ENCODE assay signal across 9 cellular contexts in genomic region chr7:47783456-47784240, GRCh38.
A peak's percentile ranks its signal among the peaks of the same experiment; 100 is the strongest.
DNase-seq lines count a peak whose midpoint lies in the region; ATAC-seq and TF ChIP-seq lines count a peak whose summit lies in the region.
"Had no signal": no experiment of that assay in that cellular context is flagged by ENCODE, and none has a peak within 500 bp of the region (broad histone marks: within the 10 kb centered on the region; RNA-seq: fewer than 3 reads in every experiment).

No MANE protein-coding gene starts in this region.

- peak overlapping the region; percentile 100 for H3K27ac ChIP-seq in RWPE2 (ENCODE audit: poor library complexity, severe bottlenecking)

- ATAC-seq in RWPE2 (ENCODE audit: low read depth) (peak; percentile 52), GM18868 (IDR thresholded peaks at IDR 0.05; ENCODE audit: unreplicated experiment) (no peak)

- peaks cover 54% of the 10 kb centered on the region for H3K4me1 ChIP-seq in RWPE2 (ENCODE audit: insufficient read depth, poor library complexity, severe bottlenecking)

- H3K4me3 Mint-ChIP-seq in osteocyte (ENCODE audit: unreplicated experiment) = peak overlapping the region; percentile 3
- no peak overlapping the region for H3K4me3 Mint-ChIP-seq in nephron progenitor cell

- H3K36me3 Mint-ChIP-seq in osteocyte (ENCODE audit: unreplicated experiment) (no peaks in the 10 kb centered on the region), nephron progenitor cell (ENCODE audit: low read depth) (peaks cover 5% of the 10 kb centered on the region)

- H3K4me1 Mint-ChIP-seq in osteocyte (ENCODE audit: unreplicated experiment) = peaks cover 63% of the 10 kb centered on the region
- H3K4me1 Mint-ChIP-seq in nephron progenitor cell = peaks cover 40% of the 10 kb centered on the region

- H3K27ac Mint-ChIP-seq in osteocyte (ENCODE audit: unreplicated experiment) = peak overlapping the region; percentile 92
- no peak overlapping the region for H3K27ac Mint-ChIP-seq in nephron progenitor cell

- TF ChIP-seq CTCF in RWPE2 (IDR thresholded peaks at IDR 0.05; ENCODE audit: poor library complexity, severe bottlenecking) (no peak), osteocyte (IDR thresholded peaks at IDR 0.05) (no peak), nephron progenitor cell (IDR thresholded peaks at IDR 0.05) (no peak)

- H3K36me3 ChIP-seq in RWPE2 (ENCODE audit: low read depth) = no peaks in the 10 kb centered on the region

- H3K27me3 Mint-ChIP-seq in osteocyte (ENCODE audit: unreplicated experiment) (no peaks in the 10 kb centered on the region), nephron progenitor cell (ENCODE audit: low read depth, poor library complexity) (peaks cover 4% of the 10 kb centered on the region)

- no peaks in the 10 kb centered on the region for H3K27me3 ChIP-seq in RWPE2 (ENCODE audit: insufficient read depth, poor library complexity, severe bottlenecking)

- DNase-seq in AG20443 (ENCODE audit: low spot score) (peak; percentile 62), RWPE2 (ENCODE audit: low spot score) (no peak), fibroblast of peridontal ligament (ENCODE audit: extremely low read depth) (peak; percentile 99), osteocyte (ENCODE audit: extremely low spot score, unreplicated experiment) (no peak), nephron progenitor cell (no peak), cerebellar nuclear complex (lab: John Stamatoyannopoulos, UW) (no peak)
- DNase-seq in stimulated activated CD8-positive, alpha-beta memory T cell treated with anti-CD3 and anti-CD28 coated beads, Interleukin-4, amount 100 ng/mL, for 48 hours = no peak
- DNase-seq: stimulated activated naive CD4-positive, alpha-beta T cell treated with Interleukin-2 at 50 U/mL for 16 hours had no signal

- H3K9me3 ChIP-seq in RWPE2 (ENCODE audit: severe bottlenecking) = no peaks in the 10 kb centered on the region

- H3K9me3 Mint-ChIP-seq in osteocyte (ENCODE audit: unreplicated experiment) (no peaks in the 10 kb centered on the region), nephron progenitor cell (peaks cover 6% of the 10 kb centered on the region)

- H3K4me3 ChIP-seq in RWPE2 (ENCODE audit: severe bottlenecking) = no peak overlapping the region

Comparison
In these comparisons a context has a peak if more than half of its experiments do, and no peak if none do; other contexts are left out.
1. DNase-seq: peak in AG20443 (single experiment) and fibroblast of peridontal ligament (single experiment); none in RWPE2 (single experiment), osteocyte (single experiment), nephron progenitor cell (single experiment), cerebellar nuclear complex (0 of 2) and stimulated activated CD8-positive, alpha-beta memory T cell treated with anti-CD3 and anti-CD28 coated beads, Interleukin-4, amount 100 ng/mL, for 48 hours (single experiment).